ENCODE assay signal across 15 cellular contexts in genomic region chrX:2320089-2320488, GRCh38.
A peak's percentile ranks its signal among the peaks of the same experiment; 100 is the strongest.
DNase-seq lines count a peak whose midpoint lies in the region; ATAC-seq and TF ChIP-seq lines count a peak whose summit lies in the region.
"Had no signal": no experiment of that assay in that cellular context is flagged by ENCODE, and none has a peak within 500 bp of the region (broad histone marks: within the 10 kb centered on the region; RNA-seq: fewer than 3 reads in every experiment).

No MANE protein-coding gene starts in this region.

- no peaks in the 10 kb centered on the region for H3K79me2 ChIP-seq in HCT116 (ENCODE audit: insufficient read depth, low read length)

- H3K9me3 ChIP-seq in heart right ventricle (peaks cover 0 to 9% (median 0%) of the 10 kb centered on the region in 11 donors), HCT116 (ENCODE audit: control insufficient read depth in 1 of 2, insufficient read depth in 1 of 2, low read depth in 1 of 2, low read length in 2 of 2) (peaks cover 0 to 5% of the 10 kb centered on the region in 2 experiments; a peak in 1 of 4 replicates), lower lobe of right lung (peaks cover 8% of the 10 kb centered on the region), subcutaneous abdominal adipose tissue (ENCODE audit: control insufficient read depth in 5 of 5, low read length in 5 of 5) (peaks cover 0 to 6% (median 5%) of the 10 kb centered on the region in 5 donors)

- H3K4me1 Mint-ChIP-seq in nephron progenitor cell: peaks cover 24% of the 10 kb centered on the region

- H3K4me3 ChIP-seq in heart right ventricle (no peak overlapping the region), HCT116 (replicated peaks in 1 of 2; ENCODE audit: low read depth in 1 of 2, low read length in 2 of 2) (no peak overlapping the region), lower lobe of right lung (no peak overlapping the region), subcutaneous abdominal adipose tissue (ENCODE audit: low read depth in 1 of 5, low read length in 5 of 5) (no peak overlapping the region)

- peak overlapping the region in 8 of 10 donors; percentile 60 to 85 (median 82) for H3K27ac ChIP-seq in heart right ventricle
- peak overlapping the region; percentile 50; the same call in 1 of the 2 replicates for H3K27ac ChIP-seq in HCT116 (ENCODE audit: low read depth, low read length)
- peak overlapping the region; percentile 65 for H3K27ac ChIP-seq in lower lobe of right lung
- H3K27ac ChIP-seq in subcutaneous abdominal adipose tissue (ENCODE audit: low read depth, low read length): peak overlapping the region; percentile 65

- H3K36me3 Mint-ChIP-seq in nephron progenitor cell (ENCODE audit: low read depth): peaks cover 39% of the 10 kb centered on the region

- CTCF ChIA-PET in HCT116 (lab: Charles Lee): no interaction called here

- no peak for TF ChIP-seq RAD21 in HCT116 (IDR thresholded peaks at IDR 0.05; ENCODE audit: low read depth)

- RAD21 ChIA-PET in HCT116 (lab: Charles Lee; ENCODE audit: low non-redundant PET in 1 of 2, low total read pairs in 2 of 2, uncharacterized antibody in 2 of 2, unreplicated experiment in 2 of 2): no interaction called here

- H3K9me2 ChIP-seq in HCT116 (ENCODE audit: insufficient read depth): no peaks in the 10 kb centered on the region

- no peak for DNase-seq in heart right ventricle
- DNase-seq in Right ventricle myocardium inferior (ENCODE audit: missing footprints): no peak
- no peak for DNase-seq in HCT116 (ENCODE audit: low read depth, low spot score)
- DNase-seq in lower lobe of right lung: no peak
- DNase-seq in nephron progenitor cell: no peak
- DNase-seq: DMS79, KG1, NCI-H1694 treated with DMSO at 0.1 percent for 48 hours, NCI-H510A, NCI-H774, SIG-M5 had no signal

- H3K27me3 ChIP-seq in heart right ventricle (no peaks in the 10 kb centered on the region), HCT116 (ENCODE audit: insufficient read depth, low read length) (no peaks in the 10 kb centered on the region), lower lobe of right lung (ENCODE audit: low read depth) (no peaks in the 10 kb centered on the region), subcutaneous abdominal adipose tissue (ENCODE audit: control insufficient read depth in 5 of 5, insufficient read depth in 4 of 5, low read length in 5 of 5) (no peaks in the 10 kb centered on the region)

- H3K27ac Mint-ChIP-seq in nephron progenitor cell: no peak overlapping the region

- WGBS in heart right ventricle, 2 donors: 98% methylated on average over 7 of the region's 7 CpGs

- TF ChIP-seq POLR2A in HCT116 (IDR thresholded peaks at IDR 0.05; ENCODE audit: borderline replicate concordance, extremely low read depth, insufficient read depth, insufficient read length): no peak

- peaks cover 20% of the 10 kb centered on the region for H3K9me3 Mint-ChIP-seq in nephron progenitor cell

- POLR2A ChIA-PET in HCT116 (lab: Charles Lee): no interaction called here

- H4K20me1 ChIP-seq in HCT116 (ENCODE audit: insufficient read depth): no peaks in the 10 kb centered on the region

- peaks cover 0 to 14% (median 0%) of the 10 kb centered on the region in 9 donors for H3K4me1 ChIP-seq in heart right ventricle
- H3K4me1 ChIP-seq in HCT116 (ENCODE audit: control insufficient read depth in 1 of 2, insufficient read depth in 2 of 2, low read length in 2 of 2): peaks cover 29 to 45% of the 10 kb centered on the region in 2 experiments
- peaks cover 9% of the 10 kb centered on the region for H3K4me1 ChIP-seq in lower lobe of right lung
- H3K4me1 ChIP-seq in subcutaneous abdominal adipose tissue (ENCODE audit: control insufficient read depth in 5 of 5, insufficient read depth in 5 of 5, low read length in 5 of 5): peaks cover 2 to 16% (median 8%) of the 10 kb centered on the region in 5 donors

- H3K27me3 Mint-ChIP-seq in nephron progenitor cell (ENCODE audit: low read depth, poor library complexity): peaks cover 2% of the 10 kb centered on the region

- no TSS peak for BruUV-seq in HCT116 (replicated peaks; lab: Mats Ljungman, UMichigan)

- H3K4me2 ChIP-seq in HCT116 (ENCODE audit: low read length): peak overlapping the region; percentile 60

- no peak for TF ChIP-seq CTCF in heart right ventricle (IDR thresholded peaks at IDR 0.05)
- TF ChIP-seq CTCF in HCT116 (IDR thresholded peaks at IDR 0.05 in 2 of 3, conservative IDR thresholded peaks at IDR 0.05 in 1 of 3; ENCODE audit: borderline replicate concordance in 1 of 3, insufficient read depth in 1 of 3, low read depth in 2 of 3, low read length in 2 of 3): no peak
- no peak for TF ChIP-seq CTCF in lower lobe of right lung (IDR thresholded peaks at IDR 0.05)
- TF ChIP-seq CTCF in nephron progenitor cell (IDR thresholded peaks at IDR 0.05): no peak

- H3K9ac ChIP-seq in HCT116 (ENCODE audit: low read length): no peak overlapping the region
- no peak overlapping the region for H3K9ac ChIP-seq in subcutaneous abdominal adipose tissue (ENCODE audit: low read length in 5 of 5)

- no peaks in the 10 kb centered on the region for H3K36me3 ChIP-seq in heart right ventricle
- no peaks in the 10 kb centered on the region for H3K36me3 ChIP-seq in HCT116 (ENCODE audit: control insufficient read depth in 1 of 2, insufficient read depth in 2 of 2, low read length in 2 of 2)
- no peaks in the 10 kb centered on the region for H3K36me3 ChIP-seq in lower lobe of right lung
- peaks cover 0 to 3% (median 0%) of the 10 kb centered on the region in 5 donors for H3K36me3 ChIP-seq in subcutaneous abdominal adipose tissue (ENCODE audit: control insufficient read depth in 5 of 5, insufficient read depth in 5 of 5, low read length in 5 of 5)

- ATAC-seq in heart right ventricle (no peak), Right ventricle myocardium inferior (no peak), HCT116 (no peak), lower lobe of right lung (no peak), GM21723 (IDR thresholded peaks at IDR 0.05; ENCODE audit: unreplicated experiment) (no peak), GM18861 (IDR thresholded peaks at IDR 0.05; ENCODE audit: unreplicated experiment) (no peak)

- intact Hi-C loops in heart right ventricle (cut with DNase I): loop anchor here in 3 of 10 donors (2.0 to 10.0 kb wide), 3 partner anchors 23 to 1335 kb away; no protein-coding TSS in a partner anchor
- intact Hi-C loops in Right ventricle myocardium inferior (cut with DNase I): loop anchor here (2.0 to 10.0 kb wide), 3 partner anchors 23 to 375 kb away; partner anchors contain the start of gene CD99
- intact Hi-C loops in HCT116 (cut with micrococcal nuclease): no loop called here
- intact Hi-C loops in lower lobe of right lung (cut with DNase I): no loop called here

- no peak overlapping the region for H3K4me3 Mint-ChIP-seq in nephron progenitor cell
- H3K4me3 Mint-ChIP-seq: HFFc6 had no signal

- H2AFZ ChIP-seq in HCT116 (ENCODE audit: low read depth, low read length, poor library complexity, severe bottlenecking): no peak overlapping the region

TF ChIP-seq in HCT116, 20 proteins besides CTCF, POLR2A, EP300 and RAD21:
- no peak for TF ChIP-seq EGR1 (IDR thresholded peaks at IDR 0.05; ENCODE audit: low read depth)
- TF ChIP-seq REST (IDR thresholded peaks at IDR 0.05; ENCODE audit: low read depth): no peak
- TF ChIP-seq SIN3A (IDR thresholded peaks at IDR 0.05; ENCODE audit: low read depth): no peak
- TF ChIP-seq CEBPB (IDR thresholded peaks at IDR 0.05; ENCODE audit: low read depth): no peak
- no peak for TF ChIP-seq POLR2AphosphoS5 (IDR thresholded peaks at IDR 0.05; ENCODE audit: low read depth, low read length)
- TF ChIP-seq TCF7L2 (IDR thresholded peaks at IDR 0.05; ENCODE audit: borderline replicate concordance, extremely low read depth, insufficient read depth, insufficient read length): no peak
- no peak for TF ChIP-seq MAX (IDR thresholded peaks at IDR 0.05)
- TF ChIP-seq ZFX (IDR thresholded peaks at IDR 0.05): no peak
- no peak for TF ChIP-seq YY1 (IDR thresholded peaks at IDR 0.05; ENCODE audit: extremely low read depth, insufficient replicate concordance, low read depth, low read length)
- TF ChIP-seq EZH2 (IDR thresholded peaks at IDR 0.05): no peak
